In genomic region chr15:61522375-61522774, GRCh38 we compare ENCODE assay signal across 27 cellular contexts.
"Had no signal": no experiment of that assay in that cellular context is flagged by ENCODE, and none has a peak within 500 bp of the region (broad histone marks: within the 10 kb centered on the region; RNA-seq: fewer than 3 reads in every experiment).

No MANE protein-coding gene starts in this region.

- H3K27me3 ChIP-seq: left lung, ovary, stomach, suprapubic skin, tibial artery, upper lobe of right lung had no signal

- H3K27me3 Mint-ChIP-seq: naive B cell had no signal

- H3K4me3 ChIP-seq: left lung, lower lobe of right lung, ovary, prostate gland, skin epidermis, stomach, suprapubic skin, thoracic aorta, tibial artery, upper lobe of right lung had no signal

- H3K27ac ChIP-seq: left lung, lower lobe of right lung, ovary, prostate gland, skin epidermis, stomach, suprapubic skin, thoracic aorta, tibial artery, upper lobe of right lung had no signal

- H3K27ac Mint-ChIP-seq: natural killer cell; stimulated activated naive B cell treated with anti-CD40 and anti-IgM and Interleukin-4, amounts not matched to agents 10 μg/mL and 1 μg/mL and 100 μg/mL, for 72 hours had no signal

- H3K9me3 Mint-ChIP-seq: natural killer cell; stimulated activated naive B cell treated with anti-CD40 and anti-IgM and Interleukin-4, amounts not matched to agents 10 μg/mL and 1 μg/mL and 100 μg/mL, for 72 hours had no signal

- H3K9me3 ChIP-seq: left lung, lower lobe of right lung, ovary, prostate gland, stomach, suprapubic skin, thoracic aorta, tibial artery, upper lobe of right lung had no signal

- H3K36me3 ChIP-seq: left lung, lower lobe of right lung, ovary, prostate gland, stomach, suprapubic skin, thoracic aorta, tibial artery, upper lobe of right lung had no signal

- DNase-seq: hippocampal formation; kidney; left colon; left lung; lower lobe of right lung; mammary epithelial cell; mesenchymal stem cell; naive B cell; natural killer cell; ovary; retina; right cardiac atrium; stimulated activated CD4-positive, alpha-beta T cell treated with anti-CD3 and anti-CD28 coated beads, Interleukin-12 subunit alpha, Interleukin-12 subunit beta, amount 100 ng/mL, for 4 hours; stimulated activated CD4-positive, alpha-beta T cell treated with anti-CD3 and anti-CD28 coated beads, Interleukin-15, amount 100 ng/mL, for 24 hours; stimulated activated CD4-positive, alpha-beta T cell treated with anti-CD3 and anti-CD28 coated beads, Interleukin-2, amount 100 ng/mL, for 24 hours; stimulated activated CD4-positive, alpha-beta T cell treated with anti-CD3 and anti-CD28 coated beads, Interleukin-4, amount 100 ng/mL, for 1 hour; stimulated activated naive B cell treated with anti-CD40 and anti-IgM and Interleukin-4, amounts not matched to agents 10 μg/mL and 1 μg/mL and 100 μg/mL, for 72 hours; stimulated activated naive CD8-positive, alpha-beta T cell treated with anti-CD3 and anti-CD28 coated beads, Interleukin-15, Interleukin-2, amounts not matched to agents 100 U/mL and 50 U/mL, for 24 hours; stomach; tibial artery; trophoblast cell; upper lobe of right lung had no signal

- H3K4me1 ChIP-seq: left lung, lower lobe of right lung, prostate gland, stomach, suprapubic skin, tibial artery, upper lobe of right lung had no signal

- ATAC-seq: left colon; left lung; lower lobe of right lung; right cardiac atrium; sciatic nerve; stimulated activated naive B cell treated with anti-CD40 and anti-IgM and Interleukin-4, amounts not matched to agents 10 μg/mL and 1 μg/mL and 100 μg/mL, for 72 hours; stimulated activated naive CD8-positive, alpha-beta T cell treated with anti-CD3 and anti-CD28 coated beads, Interleukin-15, Interleukin-2, amounts not matched to agents 100 U/mL and 50 U/mL, for 24 hours; upper lobe of right lung had no signal

- H3K4me3 Mint-ChIP-seq: naive B cell; natural killer cell; stimulated activated naive B cell treated with anti-CD40 and anti-IgM and Interleukin-4, amounts not matched to agents 10 μg/mL and 1 μg/mL and 100 μg/mL, for 72 hours had no signal

- H3K36me3 Mint-ChIP-seq: naive B cell; natural killer cell; stimulated activated naive B cell treated with anti-CD40 and anti-IgM and Interleukin-4, amounts not matched to agents 10 μg/mL and 1 μg/mL and 100 μg/mL, for 72 hours had no signal
